Comparison of ENCODE assay signal across 8 cellular contexts in the genomic region with DNA sequence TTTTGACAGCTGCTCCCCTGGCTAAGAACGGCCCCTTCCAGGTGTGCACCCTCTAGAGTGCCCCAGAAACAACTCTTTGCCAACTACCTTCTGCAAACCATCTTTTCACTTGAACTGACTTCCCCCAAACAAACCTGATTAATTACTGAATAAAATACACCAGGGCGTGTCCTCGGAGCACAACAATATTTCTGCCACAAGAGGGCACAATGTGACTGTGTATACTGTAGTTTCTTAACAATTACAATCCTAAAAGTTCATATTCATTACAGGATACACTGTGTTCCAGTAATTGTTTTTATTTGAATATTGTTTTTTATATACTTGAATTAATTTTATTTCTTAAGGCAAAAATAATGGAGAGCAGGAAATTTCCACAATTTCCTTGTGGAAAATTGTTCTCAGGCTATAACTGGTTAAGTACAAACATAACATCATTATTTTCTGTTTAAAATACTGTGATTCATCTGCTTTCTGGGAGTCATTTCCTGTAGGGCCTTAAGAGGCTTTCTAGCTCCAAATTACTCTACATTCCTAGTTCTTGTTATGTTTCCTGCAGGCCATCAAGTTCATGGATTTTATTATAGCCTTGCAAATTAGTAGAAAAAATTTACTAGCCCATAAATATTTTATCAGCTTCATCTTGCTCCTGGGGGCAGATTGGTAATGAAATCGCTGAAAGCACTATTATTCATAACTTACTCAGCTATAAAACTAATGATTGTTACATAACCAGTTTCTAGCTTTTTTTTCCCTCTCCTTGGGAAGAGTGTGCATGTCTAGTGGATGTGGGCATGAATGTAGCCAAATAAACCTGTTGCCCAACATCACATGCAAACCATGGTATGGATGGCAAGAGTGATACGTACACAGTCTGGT. TPM values are rescaled to one million over a fixed set of nuclear protein-coding genes. Genes with fewer than 3 reads are reported as not detected.
DNase-seq lines count a peak whose midpoint lies in the region; ATAC-seq and TF ChIP-seq lines count a peak whose summit lies in the region.

No MANE protein-coding gene starts in this region.

- H3K9me2 ChIP-seq in OCI-LY1 (ENCODE audit: low read depth, low read length): no peaks in the 10 kb centered on the region

- H3K4me3 ChIP-seq in OCI-LY1 (ENCODE audit: low read depth, low read length, poor library complexity, severe bottlenecking) (no peak overlapping the region), esophagus squamous epithelium (no peak overlapping the region), neutrophil (ENCODE audit: low read depth in 1 of 2, low read length in 1 of 2) (no peak overlapping the region), uterus (no peak overlapping the region)

- H3K4me1 ChIP-seq in OCI-LY1 (ENCODE audit: insufficient read depth, low read length, severe bottlenecking) (no peaks in the 10 kb centered on the region), esophagus squamous epithelium (peaks cover 4 to 11% (median 6%) of the 10 kb centered on the region in 3 donors), neutrophil (ENCODE audit: control insufficient read depth in 1 of 2, insufficient read depth in 1 of 2, low read depth in 1 of 2, low read length in 1 of 2) (no peaks in the 10 kb centered on the region), uterus (no peaks in the 10 kb centered on the region)

- no peak overlapping the region for H3K4me2 ChIP-seq in OCI-LY1 (ENCODE audit: low read length)

- H3K79me2 ChIP-seq in OCI-LY1 (ENCODE audit: insufficient read depth, low read length): no peaks in the 10 kb centered on the region

- H3K9me3 ChIP-seq in OCI-LY1 (ENCODE audit: low read length): no peaks in the 10 kb centered on the region
- H3K9me3 ChIP-seq in esophagus squamous epithelium: no peaks in the 10 kb centered on the region
- no peaks in the 10 kb centered on the region for H3K9me3 ChIP-seq in neutrophil
- no peaks in the 10 kb centered on the region for H3K9me3 ChIP-seq in uterus

- TF ChIP-seq CTCF in OCI-LY1 (IDR thresholded peaks at IDR 0.05; ENCODE audit: low read length) (peak; percentile 80), esophagus squamous epithelium (IDR thresholded peaks at IDR 0.05) (peak; percentile 42 to 85 (median 78)), neutrophil (IDR thresholded peaks at IDR 0.05) (peak; percentile 67), uterus (IDR thresholded peaks at IDR 0.05) (peak; percentile 60 to 76 (median 65))

- H3K36me3 ChIP-seq in OCI-LY1 (ENCODE audit: insufficient read depth, low read length): no peaks in the 10 kb centered on the region
- no peaks in the 10 kb centered on the region for H3K36me3 ChIP-seq in esophagus squamous epithelium
- H3K36me3 ChIP-seq in neutrophil: no peaks in the 10 kb centered on the region
- no peaks in the 10 kb centered on the region for H3K36me3 ChIP-seq in uterus

- H3K27ac ChIP-seq in OCI-LY1 (ENCODE audit: low read depth, low read length, poor library complexity, severe bottlenecking): no peak overlapping the region
- H3K27ac ChIP-seq in esophagus squamous epithelium: peak overlapping the region in 2 of 4 donors; percentile 23 to 47
- H3K27ac ChIP-seq in neutrophil: no peak overlapping the region
- peak overlapping the region; percentile 31 to 47 for H3K27ac ChIP-seq in uterus

- DNase-seq in DMS53 treated with DMSO at 0.1 percent for 48 hours (lab: John Stamatoyannopoulos, UW; ENCODE audit: unreplicated experiment): peak; percentile 34
- peak; percentile 87 for DNase-seq in HS-5 (ENCODE audit: low read depth)
- DNase-seq in activated T-cell treated with anti-CD3 and anti-CD28 coated beads for 24 hours (ENCODE audit: low read depth): peak; percentile 25
- DNase-seq in esophagus squamous epithelium (lab: John Stamatoyannopoulos, UW): no peak
- peak; percentile 27 to 54 for DNase-seq in uterus

- 8 to 9% methylated on average over 5 of the region's 5 CpGs for WGBS in esophagus squamous epithelium, 2 donors

- no peak overlapping the region for H2AFZ ChIP-seq in OCI-LY1 (ENCODE audit: low read length)

- no peaks in the 10 kb centered on the region for H4K20me1 ChIP-seq in OCI-LY1 (ENCODE audit: insufficient read depth, low read length)

- TF ChIP-seq POLR2A in esophagus squamous epithelium (IDR thresholded peaks at IDR 0.05): no peak
- no peak for TF ChIP-seq POLR2A in uterus (IDR thresholded peaks at IDR 0.05)

- H3K9ac ChIP-seq in OCI-LY1 (ENCODE audit: low read length): no peak overlapping the region

- no peaks in the 10 kb centered on the region for H3F3A ChIP-seq in OCI-LY1 (ENCODE audit: insufficient read depth, low read length)

- intact Hi-C loops in esophagus squamous epithelium (cut with DNase I) (loop anchor here (10.0 kb wide), 3 partner anchors 157 to 467 kb away; no protein-coding TSS in a partner anchor), uterus (cut with DNase I; ENCODE audit: low total_unique reads) (no loop called here)

- H3K27me3 ChIP-seq in OCI-LY1 (ENCODE audit: insufficient read depth, low read length) (no peaks in the 10 kb centered on the region; the same call in 1 of the 2 replicates), esophagus squamous epithelium (no peaks in the 10 kb centered on the region), neutrophil (no peaks in the 10 kb centered on the region), uterus (no peaks in the 10 kb centered on the region)

- no peak for ATAC-seq in GM18909 (IDR thresholded peaks at IDR 0.05; ENCODE audit: poor library complexity, unreplicated experiment)

RNA-seq across cellular contexts. Expression of gene SLC22A16, which starts 51.9 kb away (rescaled TPM):
- total RNA-seq in esophagus squamous epithelium (under 1 TPM in 1 of 4 donors, not detected in 3; 0.38 TPM), uterus (10 to 100 TPM in 1 of 4 donors, 1 to 10 TPM in 1, not detected in 2; 2.9 to 10.8 TPM)

Comparison
In these comparisons a context has a peak if more than half of its experiments do, and no peak if none do; other contexts are left out.
1. H3K27ac ChIP-seq: peak in uterus (2 of 2); none in OCI-LY1 (single experiment) and neutrophil (single experiment).
2. Peak in every context shown above with its lines, with median percentiles within 50 percentile points of each other: CTCF ChIP-seq.